27 cellular contexts compared by ENCODE assay signal in the genomic region with DNA sequence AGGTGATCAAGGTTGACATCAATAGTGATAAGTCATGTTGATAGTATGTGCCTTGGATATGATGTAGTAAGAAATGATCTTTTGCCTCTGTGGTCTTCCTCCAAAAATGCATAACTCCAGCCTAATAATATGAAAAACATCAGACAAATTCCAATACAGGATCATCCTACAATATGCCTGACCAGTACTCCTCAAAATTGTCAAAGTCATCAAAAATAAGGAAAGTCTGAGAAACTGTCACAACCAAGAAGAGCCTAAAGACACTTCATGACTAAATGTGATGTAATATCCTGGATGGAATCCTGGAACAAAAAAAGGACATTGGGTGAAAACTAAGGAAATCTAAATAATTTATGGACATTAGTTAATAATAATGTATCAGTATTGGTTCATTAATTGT.
"Had no signal": no experiment of that assay in that cellular context is flagged by ENCODE, and none has a peak within 500 bp of the region (broad histone marks: within the 10 kb centered on the region; RNA-seq: fewer than 3 reads in every experiment).

No MANE protein-coding gene starts in this region.

- H3K27ac ChIP-seq: colonic mucosa, coronary artery, dorsolateral prefrontal cortex, epithelial cell of prostate, esophagus muscularis mucosa, esophagus squamous epithelium, foreskin keratinocyte, gastrocnemius medialis, gastroesophageal sphincter, heart left ventricle, heart right ventricle had no signal

- H3K4me1 Mint-ChIP-seq: endodermal cell had no signal

- H3K4me3 Mint-ChIP-seq: dendritic cell treated with granulocyte-macrophage colony-stimulating factor and Interleukin-4, amounts not matched to agents 40 ng/mL and 50 ng/mL, for 4 days; effector memory CD8-positive, alpha-beta T cell; endodermal cell had no signal

- FAIRE-seq: colon, endothelial cell of umbilical vein had no signal

- H3K4me3 ChIP-seq: colonic mucosa, coronary artery, dorsolateral prefrontal cortex, esophagus muscularis mucosa, esophagus squamous epithelium, gastrocnemius medialis, gastroesophageal sphincter, heart left ventricle, heart right ventricle had no signal

- H3K9me3 ChIP-seq: colonic mucosa, esophagus muscularis mucosa, esophagus squamous epithelium, gastrocnemius medialis, gastroesophageal sphincter, heart left ventricle had no signal

- DNase-seq: colonic mucosa; cortex of kidney; dermis blood vessel endothelial cell; dorsolateral prefrontal cortex; effector CD4-positive, alpha-beta T cell; effector CD8-positive, alpha-beta T cell; effector memory CD4-positive, alpha-beta T cell; effector memory CD8-positive, alpha-beta T cell; endodermal cell; erythroblast; esophagus squamous epithelium; foreskin fibroblast; foreskin keratinocyte; foreskin melanocyte; gastrocnemius medialis; glutamatergic neuron; head of caudate nucleus; heart left ventricle; heart right ventricle had no signal

- ATAC-seq: effector memory CD8-positive, alpha-beta T cell; esophagus mucosa; foreskin keratinocyte; gastrocnemius medialis; gastroesophageal sphincter; heart left ventricle; heart right ventricle had no signal

- H3K27me3 ChIP-seq: colonic mucosa, esophagus muscularis mucosa, foreskin keratinocyte, gastrocnemius medialis, gastroesophageal sphincter, heart left ventricle had no signal

- H3K4me1 ChIP-seq: colonic mucosa, esophagus squamous epithelium, foreskin keratinocyte, gastrocnemius medialis, gastroesophageal sphincter had no signal

- H3K9me3 Mint-ChIP-seq: effector memory CD8-positive, alpha-beta T cell had no signal

- H3K36me3 ChIP-seq: colonic mucosa, esophagus muscularis mucosa, esophagus squamous epithelium, gastrocnemius medialis, gastroesophageal sphincter, heart left ventricle, heart right ventricle had no signal

- H3K27ac Mint-ChIP-seq: dendritic cell treated with granulocyte-macrophage colony-stimulating factor and Interleukin-4, amounts not matched to agents 40 ng/mL and 50 ng/mL, for 4 days; effector memory CD8-positive, alpha-beta T cell; endodermal cell had no signal
